ENCODE assay signal across 20 cellular contexts in genomic region chr11:14396289-14396688, GRCh38. TPM values are rescaled to one million over a fixed set of nuclear protein-coding genes. Genes with fewer than 3 reads are reported as not detected.
DNase-seq lines count a peak whose midpoint lies in the region; FAIRE-seq and TF ChIP-seq lines count a peak whose summit lies in the region.
"Had no signal": no experiment of that assay in that cellular context is flagged by ENCODE, and none has a peak within 500 bp of the region (broad histone marks: within the 10 kb centered on the region; RNA-seq: fewer than 3 reads in every experiment).

No MANE protein-coding gene starts in this region.

- H3K18ac ChIP-seq in H1 (ENCODE audit: extremely low read depth, low read length), result no peak overlapping the region

- H3K9me3 ChIP-seq in H1 (ENCODE audit: insufficient read depth in 2 of 2, low read depth in 1 of 2, low read length in 1 of 2), result no peaks in the 10 kb centered on the region
- no peaks in the 10 kb centered on the region for H3K9me3 ChIP-seq in osteoblast (ENCODE audit: low read depth, low read length)
- H3K9me3 ChIP-seq: BE2C; BLaER1 treated with 17β-estradiol and CSF1 and Interleukin-3, amounts not matched to agents 10 nM and 100 nM had no signal

- no peak overlapping the region for H2BK20ac ChIP-seq in H1 (ENCODE audit: low read length)

- no peak overlapping the region for H2AFZ ChIP-seq in H1 (ENCODE audit: low read length)
- peak overlapping the region; percentile 22 for H2AFZ ChIP-seq in osteoblast (ENCODE audit: low read length)

- no peak overlapping the region for H3K9ac ChIP-seq in H1 (replicated peaks in 1 of 4; ENCODE audit: extremely low read depth in 1 of 4, low read depth in 3 of 4, low read length in 3 of 4)
- H3K9ac ChIP-seq: BLaER1 treated with 17β-estradiol and CSF1 and Interleukin-3, amounts not matched to agents 10 nM and 100 nM had no signal

- H3K56ac ChIP-seq in H1 (replicated peaks; ENCODE audit: insufficient read length, low read depth, low read length), result no peak overlapping the region

- no peak overlapping the region for H2BK5ac ChIP-seq in H1 (ENCODE audit: low read depth, low read length)

- H3K79me2 ChIP-seq in H1 (ENCODE audit: control insufficient read depth in 1 of 2, insufficient read depth in 2 of 2, low read length in 2 of 2) (no peaks in the 10 kb centered on the region), osteoblast (ENCODE audit: insufficient read depth, low read length) (no peaks in the 10 kb centered on the region)

- no peak for TF ChIP-seq CTCF in H1 (IDR thresholded peaks at IDR 0.05; ENCODE audit: control extremely low read depth in 1 of 3, insufficient read depth in 1 of 3, low read depth in 1 of 3, low read length in 3 of 3)
- TF ChIP-seq CTCF in osteoblast (IDR thresholded peaks at IDR 0.05; ENCODE audit: extremely low read depth, low read depth, low read length), result no peak

- H3K4me1 ChIP-seq in H1 (replicated peaks in 1 of 4; ENCODE audit: control insufficient read depth in 3 of 4, insufficient read depth in 4 of 4, low read length in 3 of 4) (no peaks in the 10 kb centered on the region), osteoblast (ENCODE audit: insufficient read depth, low read length) (no peaks in the 10 kb centered on the region)
- H3K4me1 ChIP-seq: BE2C had no signal

- H4K91ac ChIP-seq in H1 (replicated peaks; ENCODE audit: insufficient read length, low read length), result no peak overlapping the region

- H3K4me3 ChIP-seq in H1 (ENCODE audit: extremely low read depth in 1 of 4, insufficient read depth in 2 of 4, low read depth in 3 of 4, low read length in 4 of 4) (no peak overlapping the region), osteoblast (ENCODE audit: insufficient read depth, low read length) (no peak overlapping the region)
- H3K4me3 ChIP-seq: BLaER1 treated with 17β-estradiol and CSF1 and Interleukin-3, amounts not matched to agents 10 nM and 100 nM had no signal

- H4K20me1 ChIP-seq in H1 (replicated peaks in 1 of 2; ENCODE audit: control insufficient read depth in 1 of 2, insufficient read depth in 2 of 2, low read length in 2 of 2) (no peaks in the 10 kb centered on the region), osteoblast (ENCODE audit: insufficient read depth, low read length) (no peaks in the 10 kb centered on the region)
- H4K20me1 ChIP-seq: BLaER1 treated with 17β-estradiol and CSF1 and Interleukin-3, amounts not matched to agents 10 nM and 100 nM had no signal

- H3K27ac ChIP-seq in H1 (ENCODE audit: low read depth, low read length) (no peak overlapping the region), osteoblast (ENCODE audit: low read depth, low read length) (no peak overlapping the region)
- H3K27ac ChIP-seq: 22Rv1; BLaER1 treated with 17β-estradiol and CSF1 and Interleukin-3, amounts not matched to agents 10 nM and 100 nM had no signal

- no peak overlapping the region for H4K8ac ChIP-seq in H1 (ENCODE audit: extremely low read depth, insufficient read depth, low read length)

- H4K5ac ChIP-seq in H1 (ENCODE audit: insufficient read length, low read depth, low read length), result no peak overlapping the region

- H3K79me1 ChIP-seq in H1 (ENCODE audit: low read depth, low read length), result no peaks in the 10 kb centered on the region

- CTCF ChIA-PET in H1 (lab: Charles Lee; ENCODE audit: partially characterized antibody), result interaction anchor here (1.3 to 2.4 kb wide), 4 partner anchors 9 to 59 kb away, joined by 4 to 5 read pairs (median 4); no protein-coding TSS in a partner anchor

- TF ChIP-seq EP300 in H1 (IDR thresholded peaks at IDR 0.05; ENCODE audit: borderline replicate concordance in 1 of 2, low read depth in 2 of 2, low read length in 2 of 2), result no peak

- H2BK12ac ChIP-seq in H1 (ENCODE audit: low read depth, low read length), result no peak overlapping the region

- H3K23me2 ChIP-seq in H1 (ENCODE audit: low read depth, low read length), result no peaks in the 10 kb centered on the region

- TF ChIP-seq POLR2A in H1 (IDR thresholded peaks at IDR 0.05; ENCODE audit: control extremely low read depth in 1 of 2, low read depth in 2 of 2, low read length in 2 of 2), result no peak

- H2BK15ac ChIP-seq in H1 (ENCODE audit: low read length), result no peak overlapping the region

- H3K27me3 ChIP-seq in H1 (replicated peaks in 1 of 4; ENCODE audit: control insufficient read depth in 3 of 4, extremely low read depth in 1 of 4, insufficient read depth in 3 of 4, low read length in 3 of 4), result no peaks in the 10 kb centered on the region
- no peaks in the 10 kb centered on the region for H3K27me3 ChIP-seq in osteoblast (ENCODE audit: insufficient read depth, low read length)
- H3K27me3 ChIP-seq: BE2C; BLaER1 treated with 17β-estradiol and CSF1 and Interleukin-3, amounts not matched to agents 10 nM and 100 nM had no signal

- no peak overlapping the region for H3K4me2 ChIP-seq in H1 (ENCODE audit: insufficient read depth in 1 of 2, low read depth in 2 of 2, low read length in 2 of 2)
- H3K4me2 ChIP-seq in osteoblast (ENCODE audit: insufficient read depth, low read length), result no peak overlapping the region
- H3K4me2 ChIP-seq: BLaER1 treated with 17β-estradiol and CSF1 and Interleukin-3, amounts not matched to agents 10 nM and 100 nM had no signal

- H3K23ac ChIP-seq in H1 (ENCODE audit: insufficient read length), result peak overlapping the region; percentile 70

- no peak overlapping the region for H3K4ac ChIP-seq in H1 (replicated peaks; ENCODE audit: insufficient read length, low read depth, low read length)

- no peak overlapping the region for H2AK5ac ChIP-seq in H1 (ENCODE audit: low read depth, low read length)

- POLR2A ChIA-PET in H1 (lab: Charles Lee; ENCODE audit: partially characterized antibody), result interaction anchor here (0.6 to 1.4 kb wide), 3 partner anchors 9 to 99 kb away, joined by 3 to 4 read pairs (median 4); no protein-coding TSS in a partner anchor

- no peaks in the 10 kb centered on the region for H3K36me3 ChIP-seq in H1 (ENCODE audit: control insufficient read depth in 2 of 4, insufficient read depth in 4 of 4, low read length in 3 of 4)
- H3K36me3 ChIP-seq in osteoblast (ENCODE audit: insufficient read depth, low read length), result no peaks in the 10 kb centered on the region
- H3K36me3 ChIP-seq: BE2C; BLaER1 treated with 17β-estradiol and CSF1 and Interleukin-3, amounts not matched to agents 10 nM and 100 nM had no signal

- no peak for FAIRE-seq in H1 (lab: Jason Lieb, UNC)
- no peak for FAIRE-seq in GM19239 (lab: Jason Lieb, UNC)
- FAIRE-seq: A204.1, D721Med, G401.6, GM12892 had no signal

- no peak for TF ChIP-seq RAD21 in H1 (IDR thresholded peaks at IDR 0.05 in 1 of 2, conservative IDR thresholded peaks at IDR 0.05 in 1 of 2; ENCODE audit: low read depth in 2 of 2, low read length in 2 of 2)

- no peak overlapping the region for H3K14ac ChIP-seq in H1 (ENCODE audit: insufficient read length)

- H2BK120ac ChIP-seq in H1 (replicated peaks; ENCODE audit: low read depth, low read length), result no peak overlapping the region

- DNase-seq in DMS 273 (lab: John Stamatoyannopoulos, UW; ENCODE audit: unreplicated experiment) (peak; percentile 21), DMS 273 treated with DMSO at 0.1 percent for 48 hours (lab: John Stamatoyannopoulos, UW) (no peak), H1 (ENCODE audit: low read depth in 1 of 2, low spot score in 2 of 2) (no peak), osteoblast (ENCODE audit: insufficient read length, low spot score, missing footprints) (peak; percentile 22), GM19239 (ENCODE audit: insufficient read length, low spot score) (no peak), RKO (ENCODE audit: low spot score) (no peak)
- DNase-seq: BE2C; CD4-positive, alpha-beta T cell; CD8-positive, alpha-beta memory T cell; DMS153; DND-41; GOT3; H7; HFFc6 had no signal

TF ChIP-seq in H1, 55 proteins besides CTCF, POLR2A, EP300 and RAD21 (continues in another document):
- TF ChIP-seq EZH2 (IDR thresholded peaks at IDR 0.05; ENCODE audit: low read depth, low read length, severe bottlenecking) (no peak), MAFK (IDR thresholded peaks at IDR 0.05; ENCODE audit: low read depth, low read length) (no peak), EGR1 (IDR thresholded peaks at IDR 0.05; ENCODE audit: borderline replicate concordance, low read depth, low read length) (no peak), FOSL1 (IDR thresholded peaks at IDR 0.05; ENCODE audit: insufficient read depth, low read depth, low read length) (no peak), USF2 (IDR thresholded peaks at IDR 0.05; ENCODE audit: low read length) (no peak), CREB1 (IDR thresholded peaks at IDR 0.05) (no peak)

RNA-seq across cellular contexts. Expression of gene RRAS2, which starts 37.3 kb away (rescaled TPM):
- total RNA-seq in H1 (2021; fragmentation: NEBNext Ultra II Directional; extraction: Animal tissue kit (Norgen Biotek cat#: 25700)), result 220 and 234 TPM in 2 replicates
- 48.5 and 72.3 TPM in 2 replicates for polyA plus RNA-seq in H1 (2011; rRNA removed)
- polyA plus RNA-seq in H1 (2011; cell fraction: cytosol; rRNA removed), result 100 TPM
- 27.8 TPM for polyA plus RNA-seq in H1 (2011; cell fraction: nucleus; rRNA removed)
- 94.8 to 171 TPM (median 113 TPM) in 4 replicates for polyA plus RNA-seq in H1 (2012, experiment 1 of 2)
- 51.6 TPM for polyA plus RNA-seq in H1 (2012, experiment 2 of 2)
- 142 TPM for polyA plus RNA-seq in H1 (2013, experiment 1 of 2)
- 146 TPM for polyA plus RNA-seq in H1 (2013, experiment 2 of 2)
- 46.3 and 83.7 TPM in 2 replicates for polyA minus RNA-seq in H1 (2011; rRNA and poly(A)+ RNA removed)
- 105 TPM for polyA minus RNA-seq in H1 (2011; cell fraction: cytosol; rRNA and poly(A)+ RNA removed)
- 85.4 TPM for polyA minus RNA-seq in H1 (2011; cell fraction: nucleus; rRNA and poly(A)+ RNA removed)
- total RNA-seq in osteoblast, result 91.1 and 101 TPM in 2 replicates

Comparison
In these comparisons a context has a peak if more than half of its experiments do, and no peak if none do; other contexts are left out.
1. DNase-seq: peak in DMS 273 (single experiment) and osteoblast (single experiment); none in DMS 273 treated with DMSO at 0.1 percent for 48 hours (single experiment), H1 (0 of 2), GM19239 (single experiment) and RKO (single experiment).